ENCODE assay signal across 19 cellular contexts in genomic region chr2:207584952-207585351, GRCh38. TPM values are rescaled to one million over a fixed set of nuclear protein-coding genes. Genes with fewer than 3 reads are reported as not detected.
DNase-seq lines count a peak whose midpoint lies in the region; ATAC-seq and TF ChIP-seq lines count a peak whose summit lies in the region.
"Had no signal": no experiment of that assay in that cellular context is flagged by ENCODE, and none has a peak within 500 bp of the region (broad histone marks: within the 10 kb centered on the region; RNA-seq: fewer than 3 reads in every experiment).

No MANE protein-coding gene starts in this region.

- peak in 1 of 2 donors; percentile 34 for DNase-seq in heart right ventricle
- DNase-seq in Right ventricle myocardium superior: no peak
- DNase-seq in T-cell: no peak
- DNase-seq in glutamatergic neuron: no peak
- no peak for DNase-seq in naive thymus-derived CD8-positive, alpha-beta T cell
- DNase-seq in activated naive CD8-positive, alpha-beta T cell treated with anti-CD3 and anti-CD28 coated beads for 36 hours: no peak
- no peak for DNase-seq in SHP77 (lab: John Stamatoyannopoulos, UW)
- no peak for DNase-seq in NAMALWA (ENCODE audit: low spot score)
- DNase-seq: CD8-positive, alpha-beta memory T cell; Karpas-422; NCI-H1417; NCI-H1694 treated with DMSO at 0.1 percent for 48 hours; NCI-H2081 treated with DMSO at 0.1 percent for 48 hours; NCI-H2171 treated with DMSO at 0.1 percent for 48 hours; NCI-H524 treated with DMSO at 0.1 percent for 48 hours; NCI-H82 had no signal

- H3K36me3 Mint-ChIP-seq in T-cell: peaks cover 77% of the 10 kb centered on the region
- H3K36me3 Mint-ChIP-seq in glutamatergic neuron (ENCODE audit: unreplicated experiment): peaks cover 5% of the 10 kb centered on the region
- H3K36me3 Mint-ChIP-seq in naive thymus-derived CD8-positive, alpha-beta T cell: peaks cover 26 to 86% (median 55%) of the 10 kb centered on the region in 3 donors
- peaks cover 69% of the 10 kb centered on the region for H3K36me3 Mint-ChIP-seq in activated naive CD8-positive, alpha-beta T cell treated with anti-CD3 and anti-CD28 coated beads for 36 hours

- no peaks in the 10 kb centered on the region for H3K9me3 ChIP-seq in heart right ventricle
- H3K9me3 ChIP-seq: SJSA1 had no signal

- peaks cover 0 to 96% (median 37%) of the 10 kb centered on the region in 9 donors for H3K36me3 ChIP-seq in heart right ventricle

- intact Hi-C loops in heart right ventricle (cut with DNase I) (no loop called here), Right ventricle myocardium superior (cut with DNase I) (no loop called here)

- no peak overlapping the region for H3K4me3 ChIP-seq in heart right ventricle
- H3K4me3 ChIP-seq: BLaER1, SJSA1 had no signal

- H3K27me3 ChIP-seq in heart right ventricle: no peaks in the 10 kb centered on the region
- H3K27me3 ChIP-seq: BLaER1, SJSA1 had no signal

- WGBS in heart right ventricle, 2 donors: 64 to 79% methylated on average over 4 of the region's 4 CpGs

- POLR2A ChIA-PET in T-cell (lab: Charles Lee): interaction anchor here in 1 of 2 donors (0.5 kb wide), 1 partner anchor 41 kb away, joined by 3 read pairs; no protein-coding TSS in a partner anchor
- POLR2A ChIA-PET in naive thymus-derived CD8-positive, alpha-beta T cell (lab: Charles Lee): no interaction called here

- H3K4me3 Mint-ChIP-seq in T-cell: no peak overlapping the region
- H3K4me3 Mint-ChIP-seq in glutamatergic neuron (ENCODE audit: unreplicated experiment): no peak overlapping the region
- no peak overlapping the region for H3K4me3 Mint-ChIP-seq in naive thymus-derived CD8-positive, alpha-beta T cell
- no peak overlapping the region for H3K4me3 Mint-ChIP-seq in activated naive CD8-positive, alpha-beta T cell treated with anti-CD3 and anti-CD28 coated beads for 36 hours
- H3K4me3 Mint-ChIP-seq: CD8-positive, alpha-beta memory T cell had no signal

- ATAC-seq in heart right ventricle (peak in 5 of 8 donors; percentile 29 to 78 (median 65)), Right ventricle myocardium superior (ENCODE audit: poor library complexity) (no peak), T-cell (replicated peaks in 1 of 4) (no peak)
- ATAC-seq in naive thymus-derived CD8-positive, alpha-beta T cell: no peak
- ATAC-seq: Panc1 had no signal

- CTCF ChIA-PET in T-cell (lab: Charles Lee): no interaction called here

- no peak for TF ChIP-seq CTCF in heart right ventricle (IDR thresholded peaks at IDR 0.05)
- no peak for TF ChIP-seq CTCF in glutamatergic neuron (IDR thresholded peaks at IDR 0.05; ENCODE audit: partially characterized antibody, unreplicated experiment)

- peaks cover 0 to 11% (median 0%) of the 10 kb centered on the region in 9 donors for H3K4me1 ChIP-seq in heart right ventricle
- H3K4me1 ChIP-seq: BLaER1, SJSA1 had no signal

- H3K4me1 Mint-ChIP-seq in T-cell: peaks cover 14 to 26% (median 23%) of the 10 kb centered on the region in 3 donors
- H3K4me1 Mint-ChIP-seq in glutamatergic neuron (ENCODE audit: low read depth, unreplicated experiment): peaks cover 10% of the 10 kb centered on the region
- H3K4me1 Mint-ChIP-seq in naive thymus-derived CD8-positive, alpha-beta T cell: peaks cover 0 to 28% (median 18%) of the 10 kb centered on the region in 4 donors
- peaks cover 17% of the 10 kb centered on the region for H3K4me1 Mint-ChIP-seq in activated naive CD8-positive, alpha-beta T cell treated with anti-CD3 and anti-CD28 coated beads for 36 hours

- H3K27ac Mint-ChIP-seq in T-cell: peak overlapping the region; percentile 24 to 57
- peak overlapping the region; percentile 25 for H3K27ac Mint-ChIP-seq in glutamatergic neuron (ENCODE audit: unreplicated experiment)
- peak overlapping the region in 6 of 10 donors; percentile 16 to 79 (median 56) for H3K27ac Mint-ChIP-seq in naive thymus-derived CD8-positive, alpha-beta T cell
- no peak overlapping the region for H3K27ac Mint-ChIP-seq in activated naive CD8-positive, alpha-beta T cell treated with anti-CD3 and anti-CD28 coated beads for 36 hours

- no peaks in the 10 kb centered on the region for H3K27me3 Mint-ChIP-seq in T-cell
- H3K27me3 Mint-ChIP-seq in glutamatergic neuron (ENCODE audit: unreplicated experiment): peaks cover 4% of the 10 kb centered on the region
- no peaks in the 10 kb centered on the region for H3K27me3 Mint-ChIP-seq in naive thymus-derived CD8-positive, alpha-beta T cell
- H3K27me3 Mint-ChIP-seq in activated naive CD8-positive, alpha-beta T cell treated with anti-CD3 and anti-CD28 coated beads for 36 hours: no peaks in the 10 kb centered on the region
- H3K27me3 Mint-ChIP-seq: CD8-positive, alpha-beta memory T cell had no signal

- H3K27ac ChIP-seq in heart right ventricle: no peak overlapping the region
- H3K27ac ChIP-seq: BLaER1, SJSA1 had no signal

- no peaks in the 10 kb centered on the region for H3K9me3 Mint-ChIP-seq in T-cell
- H3K9me3 Mint-ChIP-seq in glutamatergic neuron (ENCODE audit: unreplicated experiment): peaks cover 2% of the 10 kb centered on the region
- peaks cover 0 to 3% (median 0%) of the 10 kb centered on the region in 9 donors for H3K9me3 Mint-ChIP-seq in naive thymus-derived CD8-positive, alpha-beta T cell
- H3K9me3 Mint-ChIP-seq in activated naive CD8-positive, alpha-beta T cell treated with anti-CD3 and anti-CD28 coated beads for 36 hours: peaks cover 5% of the 10 kb centered on the region
- H3K9me3 Mint-ChIP-seq: CD8-positive, alpha-beta memory T cell had no signal

RNA-seq across cellular contexts. Expression of gene METTL21A, which starts 40.2 kb away (rescaled TPM):
- 10 to 100 TPM in 9 of 10 donors, 1 to 10 TPM in 1; 10.0 to 22.5 (median 12.9) TPM for total RNA-seq in heart right ventricle
- 10 to 100 TPM; 14.0 to 21.5 TPM for polyA plus RNA-seq in heart right ventricle
- total RNA-seq in Right ventricle myocardium superior: 14.8 TPM
- 10 to 100 TPM; 14.3 to 23.1 (median 18.2) TPM for total RNA-seq in T-cell
- 19.3 TPM for total RNA-seq in glutamatergic neuron (ENCODE audit: unreplicated experiment)
- 10 to 100 TPM; 29.6 to 29.9 TPM for total RNA-seq in naive thymus-derived CD8-positive, alpha-beta T cell
- polyA plus RNA-seq in naive thymus-derived CD8-positive, alpha-beta T cell: 10 to 100 TPM; 34.2 to 50.4 (median 39.4) TPM
- 10 to 100 TPM; 33.7 to 39.2 TPM for total RNA-seq in activated naive CD8-positive, alpha-beta T cell treated with anti-CD3 and anti-CD28 coated beads for 36 hours

RNA-seq across cellular contexts. Expression of gene CREB1, which starts 55.2 kb away (rescaled TPM):
- total RNA-seq in heart right ventricle (10 to 100 TPM; 36.8 to 62.2 (median 45.7) TPM), Right ventricle myocardium superior (47.9 TPM), T-cell (100 to 1,000 TPM in 3 of 5 donors, 10 to 100 TPM in 2; 94.0 to 118 (median 100) TPM), glutamatergic neuron (ENCODE audit: unreplicated experiment) (108 TPM)
- 1 to 10 TPM; 4.6 to 5.5 TPM for polyA plus RNA-seq in heart right ventricle
- total RNA-seq in naive thymus-derived CD8-positive, alpha-beta T cell: 100 to 1,000 TPM; 135 to 149 TPM
- 10 to 100 TPM; 58.5 to 71.4 (median 63.3) TPM for polyA plus RNA-seq in naive thymus-derived CD8-positive, alpha-beta T cell
- 10 to 100 TPM; 71.9 to 81.8 TPM for total RNA-seq in activated naive CD8-positive, alpha-beta T cell treated with anti-CD3 and anti-CD28 coated beads for 36 hours

Comparison
In these comparisons a context has a peak if more than half of its experiments do, and no peak if none do; other contexts are left out.
1. ATAC-seq: peak in heart right ventricle (5 of 8); none in Right ventricle myocardium superior (single experiment), T-cell (0 of 4) and naive thymus-derived CD8-positive, alpha-beta T cell (0 of 2).